8 cellular contexts compared by ENCODE assay signal in genomic region chr2:171416009-171416926, GRCh38. TPM values are rescaled to one million over a fixed set of nuclear protein-coding genes. Genes with fewer than 3 reads are reported as not detected.
DNase-seq lines count a peak whose midpoint lies in the region; ATAC-seq and TF ChIP-seq lines count a peak whose summit lies in the region.

No MANE protein-coding gene starts in this region.

- no peaks in the 10 kb centered on the region for H3K9me3 ChIP-seq in CD4-positive, alpha-beta T cell (ENCODE audit: control insufficient read depth, low read length)

- H3K27ac Mint-ChIP-seq in CD4-positive, alpha-beta T cell, result peak overlapping the region; percentile 18

- POLR2A ChIA-PET in CD4-positive, alpha-beta T cell (lab: Charles Lee), result interaction anchor here (1.0 to 1.8 kb wide), 9 partner anchors 12 to 487 kb away, joined by 3 to 16 read pairs (median 8); partner anchors contain the start of genes DCAF17, GORASP2, METTL8 and TLK1

- peak; percentile 89 for TF ChIP-seq CTCF in CD4-positive, alpha-beta T cell (IDR thresholded peaks at IDR 0.05)
- peak in 1 of 3 donors; percentile 78 for TF ChIP-seq CTCF in lower leg skin (IDR thresholded peaks at IDR 0.05)

- peaks cover 6% of the 10 kb centered on the region for H3K4me1 Mint-ChIP-seq in CD4-positive, alpha-beta T cell (ENCODE audit: low read depth)

- H3K9me3 Mint-ChIP-seq in CD4-positive, alpha-beta T cell, result no peaks in the 10 kb centered on the region

- H3K27ac ChIP-seq in CD4-positive, alpha-beta T cell (ENCODE audit: low read depth, low read length), result no peak overlapping the region

- H3K27me3 ChIP-seq in CD4-positive, alpha-beta T cell (ENCODE audit: control insufficient read depth, insufficient read depth, low read length), result no peaks in the 10 kb centered on the region

- intact Hi-C loops in CD4-positive, alpha-beta T cell (cut with DNase I, micrococcal nuclease), result loop anchor here (1.0 to 10.0 kb wide), 7 partner anchors 91 to 488 kb away; partner anchors contain the start of gene TLK1 (in 1 of the 2)
- intact Hi-C loops in lower leg skin (cut with DNase I; ENCODE audit: low total_unique reads), result loop anchor here (5.0 kb wide), 1 partner anchor 444 kb away; no protein-coding TSS in a partner anchor

- no peak overlapping the region for H3K4me3 Mint-ChIP-seq in CD4-positive, alpha-beta T cell

- H3K36me3 Mint-ChIP-seq in CD4-positive, alpha-beta T cell (ENCODE audit: low read depth), result no peaks in the 10 kb centered on the region

- 32 to 36% methylated on average over 7 of the region's 7 CpGs for WGBS in lower leg skin, 2 donors

- DNase-seq in CD4-positive, alpha-beta T cell, result peak; percentile 62 to 82 (median 75)
- peak; percentile 96 for DNase-seq in NCI-H69 (lab: John Stamatoyannopoulos, UW)
- DNase-seq in activated CD4-positive, alpha-beta T cell treated with anti-CD3 and anti-CD28 coated beads, Interleukin-2, amount 50 U/mL, for 1 hour, result peak; percentile 80
- peak; percentile 98 for DNase-seq in dermis blood vessel endothelial cell
- peak; percentile 90 to 96 for DNase-seq in lower leg skin (ENCODE audit: low spot score in 2 of 2)
- DNase-seq in stimulated activated CD4-positive, alpha-beta T cell treated with anti-CD3 and anti-CD28 coated beads, TNF-alpha, amount 100 ng/mL, for 24 hours (ENCODE audit: low read depth in 3 of 3), result peak; percentile 68 to 85 (median 79)

- CTCF ChIA-PET in CD4-positive, alpha-beta T cell (lab: Charles Lee), result interaction anchor here (0.6 to 2.4 kb wide), 17 partner anchors 10 to 1937 kb away, joined by 3 to 17 read pairs (median 4); partner anchors contain the start of genes BBS5, DCAF17, GORASP2 and METTL8

- no peaks in the 10 kb centered on the region for H3K27me3 Mint-ChIP-seq in CD4-positive, alpha-beta T cell

- ATAC-seq in CD4-positive, alpha-beta T cell (ENCODE audit: poor library complexity), result peak; percentile 99
- peak; percentile 89 for ATAC-seq in GM19397 (IDR thresholded peaks at IDR 0.05; ENCODE audit: unreplicated experiment)
- peak; percentile 71 for ATAC-seq in HG03469 (IDR thresholded peaks at IDR 0.05; ENCODE audit: unreplicated experiment)

- no peak overlapping the region for H3K4me3 ChIP-seq in lower leg skin (ENCODE audit: low read depth, poor library complexity, severe bottlenecking)

- no peak for TF ChIP-seq POLR2A in lower leg skin (IDR thresholded peaks at IDR 0.05)

RNA-seq across cellular contexts. Expression of gene METTL8, which starts 17.5 kb away (rescaled TPM):
- total RNA-seq in CD4-positive, alpha-beta T cell, result 10 to 100 TPM in 1 of 2 experiments, 1 to 10 TPM in 1; 9.7 to 11.5 TPM
- 20.8 and 35.1 TPM in 2 replicates for total RNA-seq in dermis blood vessel endothelial cell
- 10 to 100 TPM; 22.5 to 34.9 (median 25.9) TPM for total RNA-seq in lower leg skin

RNA-seq across cellular contexts. Expression of gene DCAF17, which starts 17.8 kb away (rescaled TPM):
- total RNA-seq in CD4-positive, alpha-beta T cell, result 10 to 100 TPM; 13.0 to 14.3 TPM
- total RNA-seq in dermis blood vessel endothelial cell, result 21.0 and 21.8 TPM in 2 replicates
- 10 to 100 TPM; 10.5 to 17.1 (median 14.0) TPM for total RNA-seq in lower leg skin
